8 cellular contexts compared by ENCODE assay signal in genomic region chr4:163332526-163333405, GRCh38. TPM values are rescaled to one million over a fixed set of nuclear protein-coding genes. Genes with fewer than 3 reads are reported as not detected.
DNase-seq lines count a peak whose midpoint lies in the region; ATAC-seq, FAIRE-seq and TF ChIP-seq lines count a peak whose summit lies in the region.

TSS of gene NPY1R (minus strand) at chr4:163332596. CDS start at chr4:163326554, 6,042 bp downstream.

- H3K4me1 Mint-ChIP-seq in Caco-2 (ENCODE audit: low read depth, unreplicated experiment) = peaks cover 7% of the 10 kb centered on the region

- H3K9me3 Mint-ChIP-seq in Caco-2 (ENCODE audit: unreplicated experiment) = no peaks in the 10 kb centered on the region

- BruUV-seq in Caco-2 (replicated peaks; lab: Mats Ljungman, UMichigan) = no TSS peak

- H3K36me3 Mint-ChIP-seq in Caco-2 (ENCODE audit: insufficient read depth, unreplicated experiment) = peaks cover 5% of the 10 kb centered on the region

- intact Hi-C loops in Caco-2 (cut with micrococcal nuclease; ENCODE audit: unreplicated experiment) = loop anchor here (1.0 to 5.0 kb wide), 8 partner anchors 60 to 835 kb away; partner anchors contain the start of gene NAF1
- intact Hi-C loops in heart left ventricle (cut with DNase I) = loop anchor here (1.0 to 10.0 kb wide), 8 partner anchors 165 to 838 kb away; partner anchors contain the start of gene NAF1 (in 1 of the 10)
- intact Hi-C loops in pancreas (cut with DNase I) = loop anchor here in 2 of 3 donors (10.0 kb wide), 1 partner anchor 838 kb away; no protein-coding TSS in a partner anchor

- no peaks in the 10 kb centered on the region for H3K9me3 ChIP-seq in Caco-2
- H3K9me3 ChIP-seq in OCI-LY3 (ENCODE audit: insufficient read depth, low read length) = no peaks in the 10 kb centered on the region
- H3K9me3 ChIP-seq in heart left ventricle = no peaks in the 10 kb centered on the region
- H3K9me3 ChIP-seq in pancreas = no peaks in the 10 kb centered on the region

- FAIRE-seq in pancreas (lab: Jason Lieb, UNC) = no peak

- H3K36me3 ChIP-seq in Caco-2 (ENCODE audit: control insufficient read depth, insufficient read depth, low read length) = no peaks in the 10 kb centered on the region
- H3K36me3 ChIP-seq in OCI-LY3 (replicated peaks; ENCODE audit: low read depth, low read length) = no peaks in the 10 kb centered on the region
- no peaks in the 10 kb centered on the region for H3K36me3 ChIP-seq in heart left ventricle
- no peaks in the 10 kb centered on the region for H3K36me3 ChIP-seq in pancreas

- peak within 1 kb of the TSS; percentile 87 for H3K4me3 Mint-ChIP-seq in Caco-2 (ENCODE audit: unreplicated experiment)

- TF ChIP-seq POLR2A in heart left ventricle (IDR thresholded peaks at IDR 0.05) = no peak

- H4K20me1 ChIP-seq in OCI-LY3 (ENCODE audit: insufficient read depth, low read length) = no peaks in the 10 kb centered on the region

- H3K27me3 ChIP-seq in Caco-2 (replicated peaks; ENCODE audit: control insufficient read depth, insufficient read depth, low read length) = no peaks in the 10 kb centered on the region
- H3K27me3 ChIP-seq in OCI-LY3 (ENCODE audit: low read depth, low read length) = no peaks in the 10 kb centered on the region
- H3K27me3 ChIP-seq in heart left ventricle = peaks cover 4 to 45% (median 12%) of the 10 kb centered on the region in 9 donors
- no peaks in the 10 kb centered on the region for H3K27me3 ChIP-seq in pancreas

- CTCF ChIA-PET in Caco-2 (lab: Charles Lee) = interaction anchor here (0.8 to 1.3 kb wide), 6 partner anchors 29 to 835 kb away, joined by 3 to 7 read pairs (median 3); no protein-coding TSS in a partner anchor

- POLR2A ChIA-PET in Caco-2 (lab: Charles Lee) = no interaction called here

- H3K27ac Mint-ChIP-seq in Caco-2 (ENCODE audit: unreplicated experiment) = no peak within 1 kb of the TSS

- peak; percentile 74 to 85 for TF ChIP-seq CTCF in Caco-2 (IDR thresholded peaks at IDR 0.05; ENCODE audit: insufficient read depth in 1 of 2, low read depth in 1 of 2, low read length in 1 of 2, severe bottlenecking in 1 of 2, unreplicated experiment in 1 of 2)
- peak; percentile 97 for TF ChIP-seq CTCF in OCI-LY3 (IDR thresholded peaks at IDR 0.05; ENCODE audit: low read depth, low read length)
- peak; percentile 38 to 68 (median 62) for TF ChIP-seq CTCF in heart left ventricle (IDR thresholded peaks at IDR 0.05)
- TF ChIP-seq CTCF in pancreas (IDR thresholded peaks at IDR 0.05) = peak; percentile 28 to 58 (median 44)

- peak within 1 kb of the TSS; percentile 75 for H3K4me2 ChIP-seq in OCI-LY3 (ENCODE audit: low read length)

- H3K27ac ChIP-seq in OCI-LY3 (ENCODE audit: low read length) (no peak within 1 kb of the TSS), heart left ventricle (peak within 1 kb of the TSS in 2 of 12 donors; percentile 17 to 26), pancreas (peak within 1 kb of the TSS in 2 of 4 donors; percentile 50 to 67)

- peak within 1 kb of the TSS; percentile 97 for H2AFZ ChIP-seq in OCI-LY3 (ENCODE audit: low read depth, low read length)

- H3K4me1 ChIP-seq in Caco-2 (no peaks in the 10 kb centered on the region), OCI-LY3 (ENCODE audit: low read length) (peaks cover 10% of the 10 kb centered on the region), heart left ventricle (peaks cover 0 to 11% (median 0%) of the 10 kb centered on the region in 12 donors), pancreas (no peaks in the 10 kb centered on the region)

- 9 to 12% (median 11%) methylated on average over 36 of the region's 36 CpGs for WGBS in heart left ventricle, 4 donors
- 11% methylated on average over 36 of the region's 36 CpGs for WGBS in pancreas, 2 donors

- no peaks in the 10 kb centered on the region for H3K79me2 ChIP-seq in OCI-LY3 (ENCODE audit: low read length)

- H3K9ac ChIP-seq in OCI-LY3 (ENCODE audit: low read length) = peak within 1 kb of the TSS; percentile 56

- peaks cover 21% of the 10 kb centered on the region for H3K27me3 Mint-ChIP-seq in Caco-2 (ENCODE audit: insufficient read depth, unreplicated experiment)

- H3K4me3 ChIP-seq in Caco-2 (ENCODE audit: low read depth, low read length) = peak within 1 kb of the TSS; percentile 44
- peak within 1 kb of the TSS; percentile 74 for H3K4me3 ChIP-seq in OCI-LY3 (ENCODE audit: low read length)
- H3K4me3 ChIP-seq in heart left ventricle = peak within 1 kb of the TSS; percentile 27 to 73 (median 53)
- peak within 1 kb of the TSS; percentile 40 to 55 (median 48) for H3K4me3 ChIP-seq in pancreas

- peak; percentile 70 to 76 for DNase-seq in Caco-2
- peak; percentile 50 for DNase-seq in amniotic stem cell (lab: John Stamatoyannopoulos, UW)
- peak; percentile 43 to 70 (median 62) for DNase-seq in heart left ventricle
- DNase-seq in pancreas = peak; percentile 64 to 80 (median 74)
- DNase-seq in NK-92 (lab: John Stamatoyannopoulos, UW; ENCODE audit: unreplicated experiment) = no peak

- ATAC-seq in GM19452 (IDR thresholded peaks at IDR 0.05; ENCODE audit: unreplicated experiment) (peak; percentile 83), HG03469 (IDR thresholded peaks at IDR 0.05; ENCODE audit: unreplicated experiment) (peak; percentile 59), heart left ventricle (peak; percentile 80 to 96 (median 94)), pancreas (peak; percentile 90 to 97 (median 96))

RNA-seq across cellular contexts. Expression of gene NPY1R, which starts in this region (rescaled TPM):
- total RNA-seq in Caco-2 (2022) (1.5 and 3.3 TPM in 2 replicates), heart left ventricle (1 to 10 TPM in 4 of 9 donors, under 1 TPM in 5; 0.19 to 2.5 (median 0.56) TPM), pancreas (1 to 10 TPM; 2.4 to 8.5 (median 3.8) TPM)
- polyA plus RNA-seq in heart left ventricle (under 1 TPM; 0.34 to 0.39 TPM), pancreas (10 to 100 TPM in 1 of 2 donors, 1 to 10 TPM in 1; 3.7 to 34.0 TPM)

Comparison
In these comparisons a context has a peak if more than half of its experiments do, and no peak if none do; other contexts are left out.
1. CTCF ChIP-seq: peak in every context shown above with its lines; median percentile 97 in OCI-LY3; 80 in Caco-2; 62 in heart left ventricle; 44 in pancreas.